ENCODE assay signal across 30 cellular contexts in the genomic region with DNA sequence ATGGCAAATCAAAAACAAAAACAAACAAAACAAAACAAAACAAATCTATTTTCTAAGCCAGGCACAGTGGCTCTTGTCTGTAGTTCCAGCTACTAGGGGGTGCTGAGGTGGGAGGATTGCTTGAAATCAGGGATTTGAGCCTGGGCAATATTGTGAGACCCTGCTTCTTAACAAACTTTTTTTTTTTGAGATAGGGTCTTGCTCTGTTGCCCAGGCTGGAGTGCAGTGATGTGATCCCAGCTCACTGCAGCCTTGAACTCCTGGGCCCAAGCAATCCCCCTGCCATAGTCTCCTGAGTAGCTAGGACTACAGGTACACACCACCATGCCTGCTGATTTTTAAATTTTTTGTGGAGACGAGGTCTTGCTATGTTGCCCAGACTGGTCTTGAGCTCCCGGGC.
"Had no signal": no experiment of that assay in that cellular context is flagged by ENCODE, and none has a peak within 500 bp of the region (broad histone marks: within the 10 kb centered on the region; RNA-seq: fewer than 3 reads in every experiment).

No MANE protein-coding gene starts in this region.

- ATAC-seq: activated CD8-positive, alpha-beta memory T cell treated with anti-CD3 and anti-CD28 coated beads, Interleukin-2, amount 10 ng/mL, durations not matched to agents 7 days and 5 days; Panc1 had no signal

- H3K27ac ChIP-seq: SJSA1 had no signal

- H3K27ac Mint-ChIP-seq: activated B cell treated with CpG ODN at 0.5 μM for 24 hours; activated CD4-positive, alpha-beta memory T cell treated with anti-CD3 and anti-CD28 coated beads, Interleukin-2, amount 10 ng/mL, durations not matched to agents 7 days and 5 days; activated CD8-positive, alpha-beta memory T cell treated with anti-CD3 and anti-CD28 coated beads, Interleukin-2, amount 10 ng/mL, durations not matched to agents 7 days and 5 days; activated naive CD8-positive, alpha-beta T cell treated with anti-CD3 and anti-CD28 coated beads, Interleukin-2, amount 10 ng/mL, durations not matched to agents 7 days and 5 days; brain; T-helper 1 cell treated with Interleukin-12 subunit alpha and Interleukin-12 subunit beta and Interleukin-4 antibody, amounts not matched to agents 30 μg/mL and 1 μg/mL, for 36 hours; T-helper 2 cell treated with Interferon-gamma antibody and Interleukin-4, amounts not matched to agents 5 μg/mL and 100 μg/mL, for 36 hours had no signal

- H3K36me3 Mint-ChIP-seq: activated CD8-positive, alpha-beta memory T cell treated with anti-CD3 and anti-CD28 coated beads, Interleukin-2, amount 10 ng/mL, durations not matched to agents 7 days and 5 days; brain had no signal

- H3K9me3 Mint-ChIP-seq: activated B cell treated with CpG ODN at 0.5 μM for 24 hours; activated CD4-positive, alpha-beta memory T cell treated with anti-CD3 and anti-CD28 coated beads, Interleukin-2, amount 10 ng/mL, durations not matched to agents 7 days and 5 days; activated naive CD8-positive, alpha-beta T cell treated with anti-CD3 and anti-CD28 coated beads, Interleukin-2, amount 10 ng/mL, durations not matched to agents 7 days and 5 days; brain; T-helper 1 cell treated with Interleukin-12 subunit alpha and Interleukin-12 subunit beta and Interleukin-4 antibody, amounts not matched to agents 30 μg/mL and 1 μg/mL, for 36 hours; T-helper 2 cell treated with Interferon-gamma antibody and Interleukin-4, amounts not matched to agents 5 μg/mL and 100 μg/mL, for 36 hours had no signal

- H3K27me3 ChIP-seq: SJSA1 had no signal

- H3K27me3 Mint-ChIP-seq: activated B cell treated with CpG ODN at 0.5 μM for 24 hours; activated CD4-positive, alpha-beta memory T cell treated with anti-CD3 and anti-CD28 coated beads, Interleukin-2, amount 10 ng/mL, durations not matched to agents 7 days and 5 days; activated CD8-positive, alpha-beta memory T cell treated with anti-CD3 and anti-CD28 coated beads, Interleukin-2, amount 10 ng/mL, durations not matched to agents 7 days and 5 days; activated naive CD8-positive, alpha-beta T cell treated with anti-CD3 and anti-CD28 coated beads, Interleukin-2, amount 10 ng/mL, durations not matched to agents 7 days and 5 days had no signal

- H3K4me3 Mint-ChIP-seq: activated B cell treated with CpG ODN at 0.5 μM for 24 hours; activated CD4-positive, alpha-beta memory T cell treated with anti-CD3 and anti-CD28 coated beads, Interleukin-2, amount 10 ng/mL, durations not matched to agents 7 days and 5 days; activated CD8-positive, alpha-beta memory T cell treated with anti-CD3 and anti-CD28 coated beads, Interleukin-2, amount 10 ng/mL, durations not matched to agents 7 days and 5 days; activated naive CD8-positive, alpha-beta T cell treated with anti-CD3 and anti-CD28 coated beads, Interleukin-2, amount 10 ng/mL, durations not matched to agents 7 days and 5 days; T-helper 1 cell treated with Interleukin-12 subunit alpha and Interleukin-12 subunit beta and Interleukin-4 antibody, amounts not matched to agents 30 μg/mL and 1 μg/mL, for 36 hours; T-helper 2 cell treated with Interferon-gamma antibody and Interleukin-4, amounts not matched to agents 5 μg/mL and 100 μg/mL, for 36 hours had no signal

- DNase-seq: activated B cell treated with CpG ODN at 0.5 μM for 24 hours; activated CD4-positive, alpha-beta memory T cell treated with anti-CD3 and anti-CD28 coated beads, Interleukin-2, amount 10 ng/mL, durations not matched to agents 7 days and 5 days; activated CD4-positive, alpha-beta T cell treated with anti-CD3 and anti-CD28 coated beads for 4 hours; activated CD4-positive, CD25-positive, alpha-beta regulatory T cell treated with anti-CD3 and anti-CD28 coated beads, Interleukin-2, amount 50 U/mL, for 72 hours; activated CD8-positive, alpha-beta memory T cell treated with anti-CD3 and anti-CD28 coated beads for 24 hours; activated CD8-positive, alpha-beta memory T cell treated with anti-CD3 and anti-CD28 coated beads, Interleukin-2, amount 10 ng/mL, durations not matched to agents 7 days and 5 days; activated CD8-positive, alpha-beta memory T cell treated with anti-CD3 and anti-CD28 coated beads, Interleukin-2, amount 50 U/mL, for 48 hours; activated effector memory CD4-positive, alpha-beta T cell treated with anti-CD3 and anti-CD28 coated beads, Interleukin-2, amount 50 U/mL, for 16 hours; activated naive CD4-positive, alpha-beta T cell; activated naive CD4-positive, alpha-beta T cell treated with anti-CD3 and anti-CD28 coated beads, Interleukin-2, amount 50 U/mL, for 16 hours; activated naive CD8-positive, alpha-beta T cell treated with anti-CD3 and anti-CD28 coated beads, Interleukin-2, amount 10 ng/mL, durations not matched to agents 7 days and 5 days; activated T-cell treated with anti-CD3 and anti-CD28 coated beads, Interleukin-2, amount 50 U/mL, for 48 hours; anterior cingulate cortex; cerebellar nuclear complex; Kasumi-1; MM.1S; MV-4-11; NCI-H1092; NCI-H1436 treated with DMSO at 0.1 percent for 48 hours; NCI-H1694 treated with DMSO at 0.1 percent for 48 hours; NCI-H2029; NCI-H345; NCI-H524 treated with DMSO at 0.1 percent for 48 hours; SHP77; SK-N-SH had no signal

- H3K4me3 ChIP-seq: SJSA1 had no signal

- H3K9me3 ChIP-seq: SJSA1, SK-N-SH had no signal
